In the genomic region with DNA sequence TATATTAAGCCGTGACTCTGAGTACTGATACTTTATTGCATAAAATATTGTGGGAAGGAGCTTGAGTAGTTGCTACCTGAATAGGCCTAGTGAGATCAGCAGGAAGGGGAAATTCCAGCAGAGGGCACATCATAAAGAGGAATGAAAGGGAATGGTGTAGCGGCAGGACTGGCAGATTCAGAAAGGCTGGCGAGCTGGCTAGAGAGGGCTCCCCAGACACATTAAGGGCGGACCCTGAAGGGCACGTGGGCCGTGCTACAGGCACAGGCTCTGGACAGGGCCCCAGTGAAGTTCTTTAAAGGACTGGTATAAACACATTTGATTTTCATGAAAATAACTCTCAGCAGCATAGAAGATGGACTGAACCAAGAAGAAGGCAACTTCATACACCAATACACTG, we compare ENCODE assay signal across 14 cellular contexts. TPM values are rescaled to one million over a fixed set of nuclear protein-coding genes. Genes with fewer than 3 reads are reported as not detected.
DNase-seq lines count a peak whose midpoint lies in the region; ATAC-seq and TF ChIP-seq lines count a peak whose summit lies in the region.
"Had no signal": no experiment of that assay in that cellular context is flagged by ENCODE, and none has a peak within 500 bp of the region (broad histone marks: within the 10 kb centered on the region; RNA-seq: fewer than 3 reads in every experiment).

No MANE protein-coding gene starts in this region.

- H3K9me3 Mint-ChIP-seq in activated naive CD4-positive, alpha-beta T cell treated with anti-CD3 and anti-CD28 coated beads, Interleukin-2, amount 10 ng/mL, durations not matched to agents 7 days and 5 days: no peaks in the 10 kb centered on the region
- no peaks in the 10 kb centered on the region for H3K9me3 Mint-ChIP-seq in endodermal cell
- H3K9me3 Mint-ChIP-seq in stimulated activated naive CD8-positive, alpha-beta T cell treated with anti-CD3 and anti-CD28 coated beads, Interleukin-15, amount 100 ng/mL, for 72 hours: no peaks in the 10 kb centered on the region

- ATAC-seq in stimulated activated naive CD8-positive, alpha-beta T cell treated with anti-CD3 and anti-CD28 coated beads, Interleukin-15, amount 100 ng/mL, for 72 hours: no peak
- ATAC-seq in HG03139 (IDR thresholded peaks at IDR 0.05; ENCODE audit: unreplicated experiment): no peak
- no peak for ATAC-seq in heart left ventricle
- ATAC-seq: gastrocnemius medialis had no signal

- H3K4me2 ChIP-seq in PC-9: 0 out of 2 replicates have a peak overlapping the region, but pooled peaks have one; percentile 84

- CTCF ChIA-PET in activated naive CD4-positive, alpha-beta T cell treated with anti-CD3 and anti-CD28 coated beads, Interleukin-2, amount 10 ng/mL, durations not matched to agents 7 days and 5 days (lab: Charles Lee): interaction anchor here (0.8 to 1.4 kb wide), 5 partner anchors 12 to 66 kb away, joined by 3 to 5 read pairs (median 3); no protein-coding TSS in a partner anchor
- CTCF ChIA-PET in PC-9 (lab: Charles Lee): interaction anchor here (0.7 kb wide), 1 partner anchor 42 kb away, joined by 3 read pairs; no protein-coding TSS in a partner anchor

- no peaks in the 10 kb centered on the region for H4K20me1 ChIP-seq in PC-9 (ENCODE audit: insufficient read depth)

- 91 to 94% methylated on average over 3 to 6 of the region's 6 CpGs for WGBS in endodermal cell (ENCODE audit: insufficient coverage in 1 of 2, insufficient read length in 1 of 2), 2 experiments
- 94 to 97% (median 97%) methylated on average over 6 of the region's 6 CpGs for WGBS in heart left ventricle, 4 donors
- WGBS in esophagus squamous epithelium, 2 donors: 89 to 92% methylated on average over 6 of the region's 6 CpGs

- TF ChIP-seq POLR2A in heart left ventricle (IDR thresholded peaks at IDR 0.05): no peak
- TF ChIP-seq POLR2A in esophagus squamous epithelium (IDR thresholded peaks at IDR 0.05): no peak

- H3K4me3 Mint-ChIP-seq in activated naive CD4-positive, alpha-beta T cell treated with anti-CD3 and anti-CD28 coated beads, Interleukin-2, amount 10 ng/mL, durations not matched to agents 7 days and 5 days: no peak overlapping the region
- no peak overlapping the region for H3K4me3 Mint-ChIP-seq in endodermal cell
- H3K4me3 Mint-ChIP-seq in stimulated activated naive CD8-positive, alpha-beta T cell treated with anti-CD3 and anti-CD28 coated beads, Interleukin-15, amount 100 ng/mL, for 72 hours: peak overlapping the region in 1 of 2 donors; percentile 62

- intact Hi-C loops in PC-9 (cut with micrococcal nuclease; ENCODE audit: unreplicated experiment): no loop called here
- intact Hi-C loops in heart left ventricle (cut with DNase I): no loop called here
- intact Hi-C loops in esophagus squamous epithelium (cut with DNase I): no loop called here

- H3K4me1 ChIP-seq in PC-9 (replicated peaks; ENCODE audit: insufficient read depth) (peaks cover 50% of the 10 kb centered on the region), endodermal cell (ENCODE audit: control insufficient read depth, insufficient read depth, low read length) (peaks cover 6% of the 10 kb centered on the region), heart left ventricle (peaks cover 0 to 68% (median 5%) of the 10 kb centered on the region in 12 donors), esophagus squamous epithelium (peaks cover 0 to 32% (median 15%) of the 10 kb centered on the region in 3 donors)

- no peak for TF ChIP-seq CTCF in PC-9 (conservative IDR thresholded peaks at IDR 0.05)
- peak; percentile 42 for TF ChIP-seq CTCF in endodermal cell (conservative IDR thresholded peaks at IDR 0.05)
- no peak for TF ChIP-seq CTCF in heart left ventricle (IDR thresholded peaks at IDR 0.05)
- no peak for TF ChIP-seq CTCF in esophagus squamous epithelium (IDR thresholded peaks at IDR 0.05)

- H3K9me3 ChIP-seq in PC-9 (ENCODE audit: insufficient read depth, low read depth): no peaks in the 10 kb centered on the region
- no peaks in the 10 kb centered on the region for H3K9me3 ChIP-seq in endodermal cell (ENCODE audit: control insufficient read depth, low read length)
- H3K9me3 ChIP-seq in heart left ventricle: no peaks in the 10 kb centered on the region
- no peaks in the 10 kb centered on the region for H3K9me3 ChIP-seq in esophagus squamous epithelium
- H3K9me3 ChIP-seq: gastrocnemius medialis had no signal

- DNase-seq in activated naive CD4-positive, alpha-beta T cell treated with anti-CD3 and anti-CD28 coated beads, Interleukin-2, amount 10 ng/mL, durations not matched to agents 7 days and 5 days: no peak
- DNase-seq in activated naive CD4-positive, alpha-beta T cell treated with anti-CD3 and anti-CD28 coated beads, Interleukin-2, amount 50 U/mL, for 16 hours: no peak
- DNase-seq in PC-9 (no peak), endodermal cell (peak; percentile 48), heart left ventricle (no peak), esophagus squamous epithelium (lab: John Stamatoyannopoulos, UW) (no peak)
- DNase-seq in stimulated activated naive CD8-positive, alpha-beta T cell treated with anti-CD3 and anti-CD28 coated beads, Interleukin-15, amount 100 ng/mL, for 72 hours: no peak
- DNase-seq: activated effector memory CD4-positive, alpha-beta T cell treated with Interleukin-2 at 50 U/mL for 16 hours; DMS79 treated with DMSO at 0.1 percent for 48 hours; gastrocnemius medialis; NCI-H1436 treated with DMSO at 0.1 percent for 48 hours; NCI-H446; OCI-M1 had no signal

- H3K9ac ChIP-seq in endodermal cell (ENCODE audit: extremely low read depth, low read length, poor library complexity, severe bottlenecking): no peak overlapping the region

- H3K27me3 ChIP-seq in PC-9 (ENCODE audit: insufficient read depth, low read depth) (no peaks in the 10 kb centered on the region), endodermal cell (ENCODE audit: control insufficient read depth, insufficient read depth, low read length, poor library complexity, severe bottlenecking) (no peaks in the 10 kb centered on the region), heart left ventricle (no peaks in the 10 kb centered on the region), esophagus squamous epithelium (no peaks in the 10 kb centered on the region)
- H3K27me3 ChIP-seq: gastrocnemius medialis had no signal

- peaks cover 41% of the 10 kb centered on the region for H3F3A ChIP-seq in PC-9 (ENCODE audit: insufficient read depth, low read depth)

- H3K27me3 Mint-ChIP-seq in activated naive CD4-positive, alpha-beta T cell treated with anti-CD3 and anti-CD28 coated beads, Interleukin-2, amount 10 ng/mL, durations not matched to agents 7 days and 5 days: no peaks in the 10 kb centered on the region
- no peaks in the 10 kb centered on the region for H3K27me3 Mint-ChIP-seq in endodermal cell (ENCODE audit: insufficient read depth)
- H3K27me3 Mint-ChIP-seq in stimulated activated naive CD8-positive, alpha-beta T cell treated with anti-CD3 and anti-CD28 coated beads, Interleukin-15, amount 100 ng/mL, for 72 hours: no peaks in the 10 kb centered on the region

- no TSS peak for BruUV-seq in PC-9 (replicated peaks; lab: Mats Ljungman, UMichigan)

- peaks cover 85% of the 10 kb centered on the region for H3K79me2 ChIP-seq in PC-9 (ENCODE audit: low read depth)

- peak overlapping the region; percentile 100 for H3K27ac ChIP-seq in PC-9
- H3K27ac ChIP-seq in endodermal cell (ENCODE audit: low read depth, low read length): no peak overlapping the region
- H3K27ac ChIP-seq in heart left ventricle: peak overlapping the region in 1 of 12 donors; percentile 92
- H3K27ac ChIP-seq in esophagus squamous epithelium: peak overlapping the region in 1 of 4 donors; percentile 77
- H3K27ac ChIP-seq: gastrocnemius medialis had no signal

- H2AFZ ChIP-seq in PC-9: no peak overlapping the region

- H3K4me1 Mint-ChIP-seq in activated naive CD4-positive, alpha-beta T cell treated with anti-CD3 and anti-CD28 coated beads, Interleukin-2, amount 10 ng/mL, durations not matched to agents 7 days and 5 days: peaks cover 85% of the 10 kb centered on the region
- H3K4me1 Mint-ChIP-seq in endodermal cell: peaks cover 9% of the 10 kb centered on the region
- peaks cover 83% of the 10 kb centered on the region for H3K4me1 Mint-ChIP-seq in stimulated activated naive CD8-positive, alpha-beta T cell treated with anti-CD3 and anti-CD28 coated beads, Interleukin-15, amount 100 ng/mL, for 72 hours

- H3K27ac Mint-ChIP-seq in activated naive CD4-positive, alpha-beta T cell treated with anti-CD3 and anti-CD28 coated beads, Interleukin-2, amount 10 ng/mL, durations not matched to agents 7 days and 5 days: peak overlapping the region; percentile 100
- H3K27ac Mint-ChIP-seq in endodermal cell: peak overlapping the region; percentile 3
- peak overlapping the region; percentile 60 to 82 for H3K27ac Mint-ChIP-seq in stimulated activated naive CD8-positive, alpha-beta T cell treated with anti-CD3 and anti-CD28 coated beads, Interleukin-15, amount 100 ng/mL, for 72 hours

- H3K9me2 ChIP-seq in PC-9 (ENCODE audit: insufficient read depth): no peaks in the 10 kb centered on the region

- no peak overlapping the region for H3K4me3 ChIP-seq in PC-9
- no peak overlapping the region for H3K4me3 ChIP-seq in endodermal cell (ENCODE audit: low read length)
- no peak overlapping the region for H3K4me3 ChIP-seq in heart left ventricle
- H3K4me3 ChIP-seq in esophagus squamous epithelium: no peak overlapping the region
- H3K4me3 ChIP-seq: gastrocnemius medialis had no signal

- peaks cover 25% of the 10 kb centered on the region for H3K36me3 ChIP-seq in PC-9 (ENCODE audit: low read depth)
- H3K36me3 ChIP-seq in endodermal cell (ENCODE audit: control insufficient read depth, insufficient read depth, low read length): peaks cover 17% of the 10 kb centered on the region
- peaks cover 0 to 5% (median 1%) of the 10 kb centered on the region in 9 donors for H3K36me3 ChIP-seq in heart left ventricle
- peaks cover 0 to 9% (median 0%) of the 10 kb centered on the region in 3 donors for H3K36me3 ChIP-seq in esophagus squamous epithelium
- H3K36me3 ChIP-seq: gastrocnemius medialis had no signal

- POLR2A ChIA-PET in PC-9 (lab: Charles Lee; ENCODE audit: unreplicated experiment): no interaction called here

- peaks cover 31% of the 10 kb centered on the region for H3K36me3 Mint-ChIP-seq in activated naive CD4-positive, alpha-beta T cell treated with anti-CD3 and anti-CD28 coated beads, Interleukin-2, amount 10 ng/mL, durations not matched to agents 7 days and 5 days
- H3K36me3 Mint-ChIP-seq in endodermal cell (ENCODE audit: low read depth): peaks cover 2% of the 10 kb centered on the region

RNA-seq across cellular contexts. Expression of a gene that starts 43.0 kb away (rescaled TPM):
- total RNA-seq in PC-9 (2021) (77.2 and 78.1 TPM in 2 replicates), endodermal cell (10 to 100 TPM; 47.3 to 48.5 TPM), heart left ventricle (10 to 100 TPM in 6 of 9 donors, 1 to 10 TPM in 3; 7.5 to 33.1 (median 10.4) TPM), esophagus squamous epithelium (10 to 100 TPM; 31.8 to 37.9 (median 33.4) TPM)
- 27.7 TPM for polyA plus RNA-seq in endodermal cell (2013, experiment 1 of 2)
- 25.6 TPM for polyA plus RNA-seq in endodermal cell (2013, experiment 2 of 2)
- 10 to 100 TPM; 11.7 to 13.9 TPM for polyA plus RNA-seq in heart left ventricle

Comparison
In these comparisons a context has a peak if more than half of its experiments do, and no peak if none do; other contexts are left out.
1. H3K27ac Mint-ChIP-seq: peak in every context shown above with its lines; median percentile 100 in activated naive CD4-positive, alpha-beta T cell treated with anti-CD3 and anti-CD28 coated beads, Interleukin-2, amount 10 ng/mL, durations not matched to agents 7 days and 5 days; 71 in stimulated activated naive CD8-positive, alpha-beta T cell treated with anti-CD3 and anti-CD28 coated beads, Interleukin-15, amount 100 ng/mL, for 72 hours; 3 in endodermal cell.